Comparison of ENCODE assay signal across 26 cellular contexts in genomic region chr4:100198061-100198460, GRCh38.
"Had no signal": no experiment of that assay in that cellular context is flagged by ENCODE, and none has a peak within 500 bp of the region (broad histone marks: within the 10 kb centered on the region; RNA-seq: fewer than 3 reads in every experiment).

No MANE protein-coding gene starts in this region.

- ATAC-seq: stimulated activated effector memory CD8-positive, alpha-beta T cell treated with anti-CD3 and anti-CD28 coated beads, Interleukin-12 subunit alpha, Interleukin-12 subunit beta, amount 100 ng/mL, for 72 hours; stimulated activated memory B cell treated with anti-CD40 and anti-IgM and Interleukin-4, amounts not matched to agents 10 μg/mL and 1 μg/mL and 100 μg/mL, for 72 hours; stimulated activated naive B cell treated with anti-CD40 and anti-IgM and Interleukin-4, amounts not matched to agents 10 μg/mL and 1 μg/mL and 100 μg/mL, for 72 hours; stimulated activated naive CD8-positive, alpha-beta T cell treated with anti-CD3 and anti-CD28 coated beads, Interleukin-15, amount 100 ng/mL, for 72 hours; stimulated activated naive CD8-positive, alpha-beta T cell treated with anti-CD3 and anti-CD28 coated beads, Interleukin-15, Interleukin-2, amounts not matched to agents 100 U/mL and 50 U/mL, for 24 hours; upper lobe of right lung had no signal

- H3K27ac ChIP-seq: stomach, suprapubic skin, testis, thoracic aorta, thyroid gland, tibial artery, tibial nerve, transverse colon, upper lobe of left lung, upper lobe of right lung, uterus, vagina had no signal

- H3K27me3 ChIP-seq: stomach, suprapubic skin, testis, thyroid gland, tibial artery, tibial nerve, transverse colon, upper lobe of left lung, upper lobe of right lung, uterus, vagina had no signal

- H3K36me3 ChIP-seq: stomach, suprapubic skin, thoracic aorta, thyroid gland, tibial artery, tibial nerve, transverse colon, upper lobe of left lung, upper lobe of right lung, uterus, vagina had no signal

- H3K9me3 ChIP-seq: stomach, suprapubic skin, testis, thoracic aorta, thyroid gland, tibial artery, tibial nerve, transverse colon, upper lobe of left lung, upper lobe of right lung, uterus, vagina had no signal

- H3K4me3 ChIP-seq: stomach, suprapubic skin, testis, thoracic aorta, thyroid gland, tibial artery, tibial nerve, transverse colon, upper lobe of left lung, upper lobe of right lung, uterus, vagina had no signal

- DNase-seq: stimulated activated CD4-positive, alpha-beta T cell treated with anti-CD3 and anti-CD28 coated beads, Interleukin-2, amount 100 ng/mL, for 48 hours; stimulated activated CD4-positive, alpha-beta T cell treated with anti-CD3 and anti-CD28 coated beads, Interleukin-4, amount 100 ng/mL, for 1 hour; stimulated activated CD4-positive, alpha-beta T cell treated with anti-CD3 and anti-CD28 coated beads, Interleukin-4, amount 100 ng/mL, for 24 hours; stimulated activated CD4-positive, alpha-beta T cell treated with anti-CD3 and anti-CD28 coated beads, Interleukin-4, amount 100 ng/mL, for 4 hours; stimulated activated CD8-positive, alpha-beta memory T cell treated with anti-CD3 and anti-CD28 coated beads, Interleukin-4, amount 100 ng/mL, for 48 hours; stimulated activated naive B cell treated with anti-CD40 and anti-IgM and Interleukin-4, amounts not matched to agents 10 μg/mL and 1 μg/mL and 100 μg/mL, for 72 hours; stimulated activated naive CD4-positive, alpha-beta T cell; stimulated activated naive CD4-positive, alpha-beta T cell treated with Interleukin-2 at 50 U/mL for 16 hours; stimulated activated naive CD8-positive, alpha-beta T cell treated with anti-CD3 and anti-CD28 coated beads, Interleukin-15, amount 100 ng/mL, for 72 hours; stimulated activated naive CD8-positive, alpha-beta T cell treated with anti-CD3 and anti-CD28 coated beads, Interleukin-15, Interleukin-2, amounts not matched to agents 100 U/mL and 50 U/mL, for 24 hours; stomach; substantia nigra; testis; thyroid gland; tibial artery; transverse colon; trophoblast cell; upper lobe of left lung; upper lobe of right lung; uterus had no signal

- H3K4me1 ChIP-seq: stomach, suprapubic skin, testis, thyroid gland, tibial artery, tibial nerve, transverse colon, upper lobe of left lung, upper lobe of right lung, uterus, vagina had no signal
